1 cellular context compared by ENCODE assay signal in the genomic region with DNA sequence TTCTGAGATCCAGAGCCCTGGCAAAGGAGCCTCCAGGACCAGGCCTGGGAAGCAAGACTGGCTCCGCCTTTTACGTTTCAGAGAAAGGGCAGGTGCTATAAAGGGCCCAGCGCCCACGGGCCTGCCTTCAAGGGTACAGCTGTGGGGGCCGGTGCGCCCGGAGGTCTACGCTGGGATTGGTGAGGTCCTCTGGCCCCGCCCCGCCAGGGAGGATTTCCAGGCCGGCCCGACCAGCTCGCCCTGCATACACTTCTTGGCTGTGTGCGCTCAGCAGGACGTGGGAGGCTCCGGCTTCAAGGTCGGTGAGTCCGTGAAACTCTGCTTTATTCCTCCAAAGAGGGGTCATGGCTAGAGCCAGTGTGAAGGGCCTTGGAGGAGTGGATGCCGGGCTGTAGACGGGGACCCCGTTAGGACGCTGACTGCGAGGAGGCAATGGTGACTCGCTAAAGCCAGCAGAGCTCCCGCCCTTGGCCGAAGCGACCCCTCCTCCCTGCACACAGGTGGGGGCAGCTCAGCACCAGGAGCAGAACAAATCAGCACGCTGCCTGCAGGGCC.
TF ChIP-seq lines count a peak whose summit lies in the region.

Gene CKMT2 (plus strand): TSS at position 243 of the 555 bp plus-strand sequence. CDS start 17,811 bp downstream, outside the sequence.

TF ChIP-seq in endothelial cell of umbilical vein, 7 proteins besides CTCF, POLR2A, EP300 and RAD21:
- TF ChIP-seq EZH2 (IDR thresholded peaks at IDR 0.05; ENCODE audit: borderline replicate concordance, low read depth, low read length, severe bottlenecking) (no peak), FOS (IDR thresholded peaks at IDR 0.05; ENCODE audit: borderline replicate concordance, insufficient read depth, low read length) (no peak), JUN (IDR thresholded peaks at IDR 0.05; ENCODE audit: borderline replicate concordance, insufficient read depth, insufficient read length, low read depth) (no peak), POLR2AphosphoS5 (IDR thresholded peaks at IDR 0.05; ENCODE audit: insufficient read depth, low read depth, low read length) (no peak), GATA2 (IDR thresholded peaks at IDR 0.05; ENCODE audit: insufficient read depth, insufficient read length, low read depth, low read length) (no peak), MAX (IDR thresholded peaks at IDR 0.05; ENCODE audit: insufficient read depth, insufficient read length) (no peak), MYC (IDR thresholded peaks at IDR 0.05; ENCODE audit: low read depth, low read length) (no peak)
